Comparison of ENCODE assay signal across 8 cellular contexts in genomic region chr20:382291-383115, GRCh38. TPM values are rescaled to one million over a fixed set of nuclear protein-coding genes. Genes with fewer than 3 reads are reported as not detected.
DNase-seq lines count a peak whose midpoint lies in the region; ATAC-seq and TF ChIP-seq lines count a peak whose summit lies in the region.

No MANE protein-coding gene starts in this region.

- H3K4me3 Mint-ChIP-seq in activated T-cell treated with anti-CD3 and anti-CD28 coated beads, Interleukin-2, amount 50 U/mL, for 72 hours = peak overlapping the region; percentile 87 to 95
- peak overlapping the region; percentile 85 for H3K4me3 Mint-ChIP-seq in stimulated activated memory B cell treated with anti-CD40 and anti-IgM and Interleukin-4, amounts not matched to agents 10 μg/mL and 1 μg/mL and 100 μg/mL, for 72 hours

- no peak for TF ChIP-seq POLR2A in gastroesophageal sphincter (IDR thresholded peaks at IDR 0.05)

- peak overlapping the region in 1 of 2 donors; percentile 69 for H3K4me3 ChIP-seq in gastroesophageal sphincter

- H3K27me3 Mint-ChIP-seq in activated T-cell treated with anti-CD3 and anti-CD28 coated beads, Interleukin-2, amount 50 U/mL, for 72 hours (ENCODE audit: low read depth) = no peaks in the 10 kb centered on the region
- H3K27me3 Mint-ChIP-seq in stimulated activated memory B cell treated with anti-CD40 and anti-IgM and Interleukin-4, amounts not matched to agents 10 μg/mL and 1 μg/mL and 100 μg/mL, for 72 hours = no peaks in the 10 kb centered on the region

- no peak for TF ChIP-seq EP300 in gastroesophageal sphincter (IDR thresholded peaks at IDR 0.05)

- 71 to 92% methylated on average over 1 to 2 of the region's 8 CpGs for WGBS in gastroesophageal sphincter (ENCODE audit: low coverage in 1 of 2), 2 donors

- H3K27ac ChIP-seq in VCaP (peak overlapping the region; percentile 99), gastroesophageal sphincter (peak overlapping the region in 2 of 4 donors; percentile 56 to 64)

- H3K9me3 Mint-ChIP-seq in activated T-cell treated with anti-CD3 and anti-CD28 coated beads, Interleukin-2, amount 50 U/mL, for 72 hours = no peaks in the 10 kb centered on the region
- no peaks in the 10 kb centered on the region for H3K9me3 Mint-ChIP-seq in stimulated activated memory B cell treated with anti-CD40 and anti-IgM and Interleukin-4, amounts not matched to agents 10 μg/mL and 1 μg/mL and 100 μg/mL, for 72 hours

- H3K27ac Mint-ChIP-seq in activated T-cell treated with anti-CD3 and anti-CD28 coated beads, Interleukin-2, amount 50 U/mL, for 72 hours = peak overlapping the region; percentile 84
- H3K27ac Mint-ChIP-seq in stimulated activated memory B cell treated with anti-CD40 and anti-IgM and Interleukin-4, amounts not matched to agents 10 μg/mL and 1 μg/mL and 100 μg/mL, for 72 hours = peak overlapping the region; percentile 93

- TF ChIP-seq CTCF in VCaP (conservative IDR thresholded peaks at IDR 0.05) (no peak), gastroesophageal sphincter (IDR thresholded peaks at IDR 0.05) (no peak)

- H3K4me1 Mint-ChIP-seq in activated T-cell treated with anti-CD3 and anti-CD28 coated beads, Interleukin-2, amount 50 U/mL, for 72 hours (ENCODE audit: low read depth) = peaks cover 57% of the 10 kb centered on the region
- H3K4me1 Mint-ChIP-seq in stimulated activated memory B cell treated with anti-CD40 and anti-IgM and Interleukin-4, amounts not matched to agents 10 μg/mL and 1 μg/mL and 100 μg/mL, for 72 hours = peaks cover 22% of the 10 kb centered on the region

- H3K27me3 ChIP-seq in gastroesophageal sphincter = peaks cover 31% of the 10 kb centered on the region

- H3K36me3 ChIP-seq in gastroesophageal sphincter = no peaks in the 10 kb centered on the region

- H3K9me3 ChIP-seq in gastroesophageal sphincter = no peaks in the 10 kb centered on the region

- peak; percentile 2 to 5 for ATAC-seq in activated T-cell treated with anti-CD3 and anti-CD28 coated beads, Interleukin-2, amount 50 U/mL, for 72 hours (replicated peaks in 1 of 2)
- ATAC-seq in gastroesophageal sphincter = peak; percentile 19
- peak; percentile 1 for ATAC-seq in stimulated activated memory B cell treated with anti-CD40 and anti-IgM and Interleukin-4, amounts not matched to agents 10 μg/mL and 1 μg/mL and 100 μg/mL, for 72 hours

- peaks cover 0 to 21% (median 0%) of the 10 kb centered on the region in 3 donors for H3K4me1 ChIP-seq in gastroesophageal sphincter

- H3K36me3 Mint-ChIP-seq in activated T-cell treated with anti-CD3 and anti-CD28 coated beads, Interleukin-2, amount 50 U/mL, for 72 hours (ENCODE audit: insufficient read depth in 2 of 2) = peaks cover 15 to 28% of the 10 kb centered on the region in 2 donors
- peaks cover 2% of the 10 kb centered on the region for H3K36me3 Mint-ChIP-seq in stimulated activated memory B cell treated with anti-CD40 and anti-IgM and Interleukin-4, amounts not matched to agents 10 μg/mL and 1 μg/mL and 100 μg/mL, for 72 hours

- DNase-seq in activated T-cell treated with anti-CD3 and anti-CD28 coated beads, Interleukin-2, amount 50 U/mL, for 72 hours = peak in 1 of 2 donors; percentile 25
- DNase-seq in activated T-cell treated with anti-CD3 and anti-CD28 coated beads for 4 hours (no peak), NCI-H524 treated with DMSO at 0.1 percent for 48 hours (lab: John Stamatoyannopoulos, UW) (no peak), RPMI8226 (no peak), HPDE6-E6E7 (ENCODE audit: extremely low spot score) (no peak)

RNA-seq across cellular contexts. Expression of gene TRIB3, which starts 1.9 kb away (rescaled TPM):
- total RNA-seq in activated T-cell treated with anti-CD3 and anti-CD28 coated beads, Interleukin-2, amount 50 U/mL, for 72 hours = 100 to 1,000 TPM; 165 to 281 TPM
- total RNA-seq in gastroesophageal sphincter = 1 to 10 TPM in 3 of 4 donors, under 1 TPM in 1; 0.31 to 5.6 (median 3.9) TPM

RNA-seq across cellular contexts. Expression of gene RBCK1, which starts 25.6 kb away (rescaled TPM):
- 100 to 1,000 TPM; 176 to 198 TPM for total RNA-seq in activated T-cell treated with anti-CD3 and anti-CD28 coated beads, Interleukin-2, amount 50 U/mL, for 72 hours
- total RNA-seq in gastroesophageal sphincter = 100 to 1,000 TPM in 1 of 4 donors, 10 to 100 TPM in 3; 50.9 to 111 (median 82.1) TPM

RNA-seq across cellular contexts. Expression of gene NRSN2, which starts 35.6 kb away (rescaled TPM):
- 10 to 100 TPM; 12.9 to 14.7 TPM for total RNA-seq in activated T-cell treated with anti-CD3 and anti-CD28 coated beads, Interleukin-2, amount 50 U/mL, for 72 hours
- total RNA-seq in gastroesophageal sphincter = 10 to 100 TPM; 25.3 to 51.6 (median 30.2) TPM

RNA-seq across cellular contexts. Expression of gene SOX12, which starts 57.2 kb away (rescaled TPM):
- 10 to 100 TPM in 1 of 2 donors, 1 to 10 TPM in 1; 7.8 to 11.7 TPM for total RNA-seq in activated T-cell treated with anti-CD3 and anti-CD28 coated beads, Interleukin-2, amount 50 U/mL, for 72 hours
- 1 to 10 TPM; 3.4 to 7.3 (median 5.9) TPM for total RNA-seq in gastroesophageal sphincter

Comparison
In these comparisons a context has a peak if more than half of its experiments do, and no peak if none do; other contexts are left out.
1. RNA of gene TRIB3, which starts 1.9 kb away (total RNA-seq): 165 to 281 TPM in activated T-cell treated with anti-CD3 and anti-CD28 coated beads, Interleukin-2, amount 50 U/mL, for 72 hours; 0.31 to 5.6 TPM in gastroesophageal sphincter; every median in the first group is over 10 times any median in the second.
2. Peak in every context shown above with its lines, with median percentiles within 50 percentile points of each other: ATAC-seq.